In genomic region chr12:105418232-105418631, GRCh38 we compare ENCODE assay signal across 13 cellular contexts.
A peak's percentile ranks its signal among the peaks of the same experiment; 100 is the strongest.
DNase-seq lines count a peak whose midpoint lies in the region; ATAC-seq and TF ChIP-seq lines count a peak whose summit lies in the region.
"Had no signal": no experiment of that assay in that cellular context is flagged by ENCODE, and none has a peak within 500 bp of the region (broad histone marks: within the 10 kb centered on the region; RNA-seq: fewer than 3 reads in every experiment).

No MANE protein-coding gene starts in this region.

- no peaks in the 10 kb centered on the region for H3K4me1 Mint-ChIP-seq in T-cell
- H3K4me1 Mint-ChIP-seq: naive B cell had no signal

- CTCF ChIA-PET in T-cell (lab: Charles Lee) = interaction anchor here in 1 of 2 donors (0.9 kb wide), 2 partner anchors 716 to 718 kb away, joined by 3 read pairs; no protein-coding TSS in a partner anchor

- POLR2A ChIA-PET in T-cell (lab: Charles Lee) = no interaction called here

- in situ Hi-C loops in astrocyte of the spinal cord (cut with HindIII; ENCODE audit: low sequenced_read_pairs) = no loop called here

- no peak overlapping the region for H3K4me3 Mint-ChIP-seq in T-cell
- H3K4me3 Mint-ChIP-seq: naive B cell had no signal

- H3K27me3 Mint-ChIP-seq in T-cell = peaks cover 0 to 8% of the 10 kb centered on the region in 2 donors

- H3K27ac Mint-ChIP-seq in T-cell = no peak overlapping the region

- ATAC-seq in HG02763 (IDR thresholded peaks at IDR 0.05; ENCODE audit: unreplicated experiment) (no peak), T-cell (replicated peaks in 1 of 4) (no peak)
- ATAC-seq: body of pancreas, heart right ventricle had no signal

- DNase-seq in A172 (ENCODE audit: low spot score) (peak; percentile 94), HK-2 (ENCODE audit: unreplicated experiment) (peak; percentile 80), astrocyte of the spinal cord (ENCODE audit: low read depth, low spot score) (peak; percentile 77), kidney tubule cell (ENCODE audit: low spot score) (peak; percentile 97), GM20000 (ENCODE audit: low spot score) (no peak), T-cell (no peak)
- no peak for DNase-seq in stimulated activated CD4-positive, alpha-beta T cell treated with anti-CD3 and anti-CD28 coated beads, Interleukin-2, amount 100 ng/mL, for 48 hours
- DNase-seq: body of pancreas; heart right ventricle; naive B cell; stimulated activated CD4-positive, alpha-beta T cell treated with anti-CD3 and anti-CD28 coated beads, Interleukin-2, amount 100 ng/mL, for 24 hours had no signal

- no peaks in the 10 kb centered on the region for H3K36me3 Mint-ChIP-seq in T-cell
- H3K36me3 Mint-ChIP-seq: naive B cell had no signal

- H3K4me3 ChIP-seq in astrocyte of the spinal cord (ENCODE audit: low read depth, low read length) = no peak overlapping the region
- H3K4me3 ChIP-seq: body of pancreas, heart right ventricle, SK-N-MC had no signal

- TF ChIP-seq CTCF in astrocyte of the spinal cord (IDR thresholded peaks at IDR 0.05; ENCODE audit: low read depth, low read length) = no peak
- no peak for TF ChIP-seq CTCF in GM20000 (IDR thresholded peaks at IDR 0.05; ENCODE audit: extremely low read depth, missing control alignments)

- no peaks in the 10 kb centered on the region for H3K9me3 Mint-ChIP-seq in T-cell
- H3K9me3 Mint-ChIP-seq: naive B cell had no signal

Comparison
In these comparisons a context has a peak if more than half of its experiments do, and no peak if none do; other contexts are left out.
1. DNase-seq: peak in A172 (single experiment), HK-2 (single experiment), astrocyte of the spinal cord (single experiment) and kidney tubule cell (single experiment); none in GM20000 (single experiment), stimulated activated CD4-positive, alpha-beta T cell treated with anti-CD3 and anti-CD28 coated beads, Interleukin-2, amount 100 ng/mL, for 48 hours (0 of 2) and T-cell (0 of 34).